In the genomic region with DNA sequence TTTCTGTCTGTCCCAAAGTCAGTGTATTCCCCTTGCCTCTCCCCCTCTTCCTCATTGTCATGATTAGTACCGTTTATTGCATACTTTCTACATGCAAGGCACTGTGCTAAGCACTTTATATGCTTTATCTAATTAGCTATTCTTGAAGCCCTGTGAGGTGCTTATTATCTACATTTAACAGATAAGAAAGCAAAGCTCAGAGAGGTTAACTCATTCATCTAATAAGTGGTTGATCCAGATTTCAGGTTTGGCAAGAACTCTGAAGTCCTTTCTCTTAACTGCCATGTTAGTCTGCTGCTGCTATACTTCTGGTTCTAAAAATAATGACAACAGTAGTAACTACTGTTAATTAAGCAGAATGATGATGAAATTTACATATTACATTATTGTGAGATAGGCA, we compare ENCODE assay signal across 8 cellular contexts. TPM values are rescaled to one million over a fixed set of nuclear protein-coding genes. Genes with fewer than 3 reads are reported as not detected.
DNase-seq lines count a peak whose midpoint lies in the region; TF ChIP-seq lines count a peak whose summit lies in the region.

No MANE protein-coding gene starts in this region.

- no peak overlapping the region for H2AK5ac ChIP-seq in trophoblast cell (ENCODE audit: low read length)

- H3K4me3 ChIP-seq in DOHH2 (ENCODE audit: low read length) (no peak overlapping the region), OCI-LY7 (ENCODE audit: low read depth, low read length, poor library complexity, severe bottlenecking) (peak overlapping the region; percentile 29), trophoblast cell (ENCODE audit: low read depth, low read length) (no peak overlapping the region)

- H2AFZ ChIP-seq in OCI-LY7 (ENCODE audit: low read length) (no peak overlapping the region), trophoblast cell (ENCODE audit: insufficient read depth, low read length, poor library complexity) (no peak overlapping the region)

- H3F3A ChIP-seq in DOHH2 (ENCODE audit: control insufficient read depth, insufficient read depth) = no peaks in the 10 kb centered on the region

- H3K27me3 Mint-ChIP-seq in endothelial cell (ENCODE audit: unreplicated experiment) = peaks cover 1% of the 10 kb centered on the region

- H3K79me2 ChIP-seq in DOHH2 (ENCODE audit: control insufficient read depth, low read length) = peaks cover 99% of the 10 kb centered on the region
- H3K79me2 ChIP-seq in OCI-LY7 (ENCODE audit: insufficient read depth, low read depth, low read length) = peaks cover 88% of the 10 kb centered on the region
- peaks cover 14% of the 10 kb centered on the region for H3K79me2 ChIP-seq in trophoblast cell (ENCODE audit: control insufficient read depth, insufficient read depth, low read length, poor library complexity)

- no peak overlapping the region for H2BK12ac ChIP-seq in trophoblast cell (ENCODE audit: low read length)

- WGBS in trophoblast cell (ENCODE audit: extremely low coverage, insufficient coverage, insufficient read length) = no CpG with 5 or more reads among the region's 1 CpG

- no peak overlapping the region for H3K14ac ChIP-seq in trophoblast cell (ENCODE audit: low read length)

- H3K23ac ChIP-seq in trophoblast cell (ENCODE audit: low read length) = no peak overlapping the region

- H3K4me1 Mint-ChIP-seq in endothelial cell (ENCODE audit: unreplicated experiment) = peaks cover 20% of the 10 kb centered on the region

- POLR2A ChIA-PET in OCI-LY7 (lab: Charles Lee) (interaction anchor here (1.0 to 3.1 kb wide), 4 partner anchors 13 to 31 kb away, joined by 5 to 9 read pairs (median 6); a partner anchor contains a TSS), GM10248 (lab: Yijun Ruan, JAX) (interaction anchor here (1.0 kb wide), 1 partner anchor 13 kb away, joined by 4 read pairs; a partner anchor contains a TSS)

- BruUV-seq in OCI-LY7 (replicated peaks; lab: Mats Ljungman, UMichigan) = no TSS peak

- H3K36me3 ChIP-seq in DOHH2 (ENCODE audit: control insufficient read depth, low read length) = peaks cover 4% of the 10 kb centered on the region
- H3K36me3 ChIP-seq in OCI-LY7 (ENCODE audit: insufficient read depth, low read length) = peaks cover 16% of the 10 kb centered on the region
- H3K36me3 ChIP-seq in trophoblast cell (ENCODE audit: control insufficient read depth in 1 of 2, insufficient read depth in 2 of 2, low read length in 2 of 2) = peaks cover 0 to 8% of the 10 kb centered on the region in 2 experiments

- H3K27ac Mint-ChIP-seq in endothelial cell (ENCODE audit: unreplicated experiment) = peak overlapping the region; percentile 99

- no peak overlapping the region for H3K27ac ChIP-seq in DOHH2 (ENCODE audit: low read depth, low read length)
- no peak overlapping the region for H3K27ac ChIP-seq in OCI-LY7 (ENCODE audit: low read depth, low read length, poor library complexity, severe bottlenecking)
- H3K27ac ChIP-seq in trophoblast cell (ENCODE audit: low read depth, low read length) = peak overlapping the region; percentile 64

- H4K91ac ChIP-seq in trophoblast cell (ENCODE audit: low read depth, low read length) = no peak overlapping the region

- H3K4ac ChIP-seq in trophoblast cell (ENCODE audit: low read depth, low read length) = peak overlapping the region; percentile 62

- H3K18ac ChIP-seq in trophoblast cell (ENCODE audit: low read length) = no peak overlapping the region

- DNase-seq in OCI-LY7 (ENCODE audit: low spot score) (no peak), endothelial cell (ENCODE audit: low spot score) (no peak), trophoblast cell (peak in 1 of 2 donors; percentile 70), GM10248 (ENCODE audit: extremely low spot score) (no peak), ecto neural progenitor cell (ENCODE audit: low spot score) (no peak), AG08395 (ENCODE audit: low spot score) (no peak), MV-4-11 (lab: John Stamatoyannopoulos, UW) (no peak)

- H3K9me3 Mint-ChIP-seq in endothelial cell (ENCODE audit: unreplicated experiment) = no peaks in the 10 kb centered on the region

- no peaks in the 10 kb centered on the region for H3K36me3 Mint-ChIP-seq in endothelial cell (ENCODE audit: low read depth, unreplicated experiment)

- no peak overlapping the region for H3K9ac ChIP-seq in trophoblast cell (ENCODE audit: low read length)

- CTCF ChIA-PET in OCI-LY7 (lab: Charles Lee; ENCODE audit: unreplicated experiment) = no interaction called here
- CTCF ChIA-PET in GM10248 (lab: Yijun Ruan, JAX) = interaction anchor here (1.0 to 1.3 kb wide), 4 partner anchors 11 to 81 kb away, joined by 3 to 6 read pairs (median 3); no protein-coding TSS in a partner anchor

- TF ChIP-seq CTCF in DOHH2 (IDR thresholded peaks at IDR 0.05; ENCODE audit: low read depth, low read length, poor library complexity, severe bottlenecking) (no peak), OCI-LY7 (conservative IDR thresholded peaks at IDR 0.05; ENCODE audit: low read length) (no peak), endothelial cell (IDR thresholded peaks at IDR 0.05; ENCODE audit: unreplicated experiment) (no peak), GM10248 (IDR thresholded peaks at IDR 0.05; ENCODE audit: control extremely low read depth, extremely low read depth, low read depth, missing control alignments) (no peak)

- H3K27me3 ChIP-seq in DOHH2 (ENCODE audit: control insufficient read depth, low read length) (no peaks in the 10 kb centered on the region), trophoblast cell (ENCODE audit: insufficient read depth, low read length) (no peaks in the 10 kb centered on the region)

- no peak overlapping the region for H2BK5ac ChIP-seq in trophoblast cell (ENCODE audit: low read depth, low read length, poor library complexity)

- H3K9me2 ChIP-seq in DOHH2 (replicated peaks; ENCODE audit: control insufficient read depth, low read length) (no peaks in the 10 kb centered on the region), OCI-LY7 (ENCODE audit: insufficient read depth, low read length) (no peaks in the 10 kb centered on the region)

- intact Hi-C loops in OCI-LY7 (cut with micrococcal nuclease; ENCODE audit: unreplicated experiment) = loop anchor here (10.0 kb wide), 1 partner anchor 623 kb away; a partner anchor contains a TSS

- no peak overlapping the region for H2BK120ac ChIP-seq in trophoblast cell (ENCODE audit: insufficient read depth, low read length, poor library complexity)

- no peak overlapping the region for H3K4me3 Mint-ChIP-seq in endothelial cell (ENCODE audit: unreplicated experiment)

- peaks cover 7% of the 10 kb centered on the region for H3K79me1 ChIP-seq in trophoblast cell (ENCODE audit: low read length)

- H3K9me3 ChIP-seq in DOHH2 (ENCODE audit: control insufficient read depth, insufficient read depth, low read length) = no peaks in the 10 kb centered on the region
- no peaks in the 10 kb centered on the region for H3K9me3 ChIP-seq in OCI-LY7 (ENCODE audit: low read length)
- no peaks in the 10 kb centered on the region for H3K9me3 ChIP-seq in trophoblast cell (ENCODE audit: insufficient read depth, low read depth, low read length)

- H4K8ac ChIP-seq in trophoblast cell (ENCODE audit: low read depth, low read length) = no peak overlapping the region

- H3K4me2 ChIP-seq in DOHH2 (ENCODE audit: low read length) (peak overlapping the region; percentile 50), OCI-LY7 (ENCODE audit: low read length) (peak overlapping the region; percentile 75), trophoblast cell (ENCODE audit: low read length) (no peak overlapping the region)

- H4K12ac ChIP-seq in trophoblast cell (ENCODE audit: low read depth, low read length) = no peak overlapping the region

- peaks cover 4% of the 10 kb centered on the region for H4K20me1 ChIP-seq in DOHH2 (ENCODE audit: control insufficient read depth, insufficient read depth, low read depth, low read length)
- H4K20me1 ChIP-seq in OCI-LY7 (ENCODE audit: insufficient read depth, low read length) = peaks cover 17% of the 10 kb centered on the region; the same call in 1 of the 2 replicates

- peaks cover 27% of the 10 kb centered on the region for H3K4me1 ChIP-seq in DOHH2 (ENCODE audit: control insufficient read depth, low read length)
- peaks cover 27% of the 10 kb centered on the region for H3K4me1 ChIP-seq in OCI-LY7 (ENCODE audit: insufficient read depth, low read length, poor library complexity, severe bottlenecking)
- peaks cover 4 to 15% of the 10 kb centered on the region in 2 experiments for H3K4me1 ChIP-seq in trophoblast cell (ENCODE audit: control insufficient read depth in 1 of 2, insufficient read depth in 2 of 2, low read length in 2 of 2)

RNA-seq across cellular contexts. Expression of a gene that starts 13.5 kb away (rescaled TPM):
- total RNA-seq in OCI-LY7 (2014; rRNA removed; shearing (Covaris generic)) = 98.7 and 147 TPM in 2 replicates
- total RNA-seq in OCI-LY7 (2022) (114 and 120 TPM in 2 replicates), endothelial cell (ENCODE audit: unreplicated experiment) (86.4 TPM)
- 301 and 302 TPM in 2 replicates for polyA plus RNA-seq in trophoblast cell (2013)

RNA-seq across cellular contexts. Expression of a gene that starts 49.4 kb away (rescaled TPM):
- total RNA-seq in OCI-LY7 (2014; rRNA removed; shearing (Covaris generic)) = 0.49 and 1.2 TPM in 2 replicates
- 1.3 and 1.6 TPM in 2 replicates for total RNA-seq in OCI-LY7 (2022)
- 4.1 TPM for total RNA-seq in endothelial cell (ENCODE audit: unreplicated experiment)
- 1.9 and 2.3 TPM in 2 replicates for polyA plus RNA-seq in trophoblast cell (2013)
